In the genomic region with DNA sequence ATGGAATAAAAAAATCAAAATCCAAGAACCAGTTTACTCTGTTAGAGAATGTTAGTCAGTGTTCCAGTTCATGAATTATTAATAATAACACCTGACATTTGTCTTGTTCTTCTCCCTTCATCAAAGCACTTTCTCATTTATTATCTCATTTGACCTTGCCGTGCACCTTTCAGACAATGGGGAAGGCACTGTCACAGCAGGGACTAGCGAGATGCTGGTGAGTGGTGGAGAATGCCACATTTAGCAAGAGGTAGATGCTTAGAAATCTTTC, we compare ENCODE assay signal across 20 cellular contexts.
"Had no signal": no experiment of that assay in that cellular context is flagged by ENCODE, and none has a peak within 500 bp of the region (broad histone marks: within the 10 kb centered on the region; RNA-seq: fewer than 3 reads in every experiment).

No MANE protein-coding gene starts in this region.

- H3K27me3 Mint-ChIP-seq: activated naive CD8-positive, alpha-beta T cell; T-helper 17 cell had no signal

- DNase-seq: activated CD4-positive, alpha-beta T cell treated with anti-CD3 and anti-CD28 coated beads, Interleukin-2, amount 50 U/mL, for 48 hours; activated CD8-positive, alpha-beta memory T cell treated with anti-CD3 and anti-CD28 coated beads for 24 hours; activated effector memory CD4-positive, alpha-beta T cell treated with Interleukin-2 at 50 U/mL for 16 hours; activated naive CD4-positive, alpha-beta T cell treated with Interleukin-2 at 50 U/mL for 16 hours; anterior cingulate cortex; body of pancreas; cerebellar nuclear complex; colonic mucosa; effector memory CD4-positive, alpha-beta T cell; head of caudate nucleus; hippocampal formation; left colon; nephron progenitor cell; pancreas; spleen; stimulated activated naive CD4-positive, alpha-beta T cell treated with Interleukin-2 at 50 U/mL for 16 hours; T-helper 17 cell; T1000; WERI-Rb-1 had no signal

- H3K4me1 Mint-ChIP-seq: T-helper 17 cell had no signal

- H3K4me3 Mint-ChIP-seq: activated naive CD8-positive, alpha-beta T cell; nephron progenitor cell; T-helper 17 cell had no signal

- H3K36me3 Mint-ChIP-seq: activated naive CD8-positive, alpha-beta T cell had no signal

- H3K27ac Mint-ChIP-seq: activated naive CD8-positive, alpha-beta T cell; nephron progenitor cell; T-helper 17 cell had no signal
